35 cellular contexts compared by ENCODE assay signal in the genomic region with DNA sequence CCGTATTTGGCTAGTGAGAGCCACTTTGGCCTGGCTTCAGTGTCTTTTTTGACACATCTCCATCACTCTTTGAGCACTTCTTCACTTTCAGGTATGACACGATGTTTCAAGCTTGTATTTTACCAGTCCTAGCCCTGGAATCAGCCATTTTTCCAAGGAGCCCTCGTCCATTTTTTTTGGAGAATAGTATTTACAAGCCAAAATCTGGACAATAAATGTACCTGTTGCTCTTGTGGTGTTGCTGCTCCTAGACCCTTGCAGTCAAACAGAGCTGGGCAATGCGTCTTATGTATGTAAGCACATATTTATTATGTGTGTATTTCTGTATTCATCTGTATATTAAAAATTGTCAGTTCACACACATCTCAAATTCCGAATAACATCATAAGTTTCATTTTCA.
"Had no signal": no experiment of that assay in that cellular context is flagged by ENCODE, and none has a peak within 500 bp of the region (broad histone marks: within the 10 kb centered on the region; RNA-seq: fewer than 3 reads in every experiment).

No MANE protein-coding gene starts in this region.

- H3K27me3 ChIP-seq: MG63 had no signal

- H3K4me3 ChIP-seq: MG63 had no signal

- DNase-seq: Karpas-422, Kasumi-1, MG63, MV-4-11, NCI-H1048, NCI-H1092, NCI-H1092 treated with DMSO at 0.1 percent for 48 hours, NCI-H1105, NCI-H1105 treated with DMSO at 0.1 percent for 48 hours, NCI-H1417, NCI-H1417 treated with DMSO at 0.1 percent for 48 hours, NCI-H1436, NCI-H1436 treated with DMSO at 0.1 percent for 48 hours, NCI-H146, NCI-H1694, NCI-H1694 treated with DMSO at 0.1 percent for 48 hours, NCI-H187, NCI-H187 treated with DMSO at 0.1 percent for 48 hours, NCI-H1930, NCI-H2029, NCI-H2029 treated with DMSO at 0.1 percent for 48 hours, NCI-H2081, NCI-H2081 treated with DMSO at 0.1 percent for 48 hours, NCI-H2107, NCI-H2171, NCI-H2171 treated with DMSO at 0.1 percent for 48 hours, NCI-H2227 treated with DMSO at 0.1 percent for 48 hours, NCI-H226, NCI-H345, NCI-H446, NCI-H446 treated with DMSO at 0.1 percent for 48 hours, NCI-H510A, NCI-H510A treated with DMSO at 0.1 percent for 48 hours, NCI-H524, NCI-H524 treated with DMSO at 0.1 percent for 48 hours had no signal

- H3K9me3 ChIP-seq: MG63 had no signal
